In the genomic region with DNA sequence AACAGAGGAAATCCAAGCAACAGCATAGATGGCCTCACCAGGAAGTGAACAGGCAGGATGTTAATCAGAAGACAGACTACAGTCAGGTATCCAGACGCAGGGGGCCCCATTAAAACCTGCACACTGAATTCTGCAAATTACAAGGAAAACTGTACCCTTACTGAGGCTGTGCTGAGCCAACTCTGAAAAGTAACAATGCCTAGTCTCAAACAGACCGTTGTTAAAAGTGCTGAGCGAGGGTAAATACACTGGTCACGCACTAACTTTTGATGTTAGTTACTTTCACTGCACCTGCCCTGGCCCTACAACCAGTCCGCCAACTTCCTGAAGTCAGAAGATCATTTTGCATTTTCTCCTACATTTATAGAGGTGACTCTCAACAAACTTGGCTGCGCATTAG, we compare ENCODE assay signal across 8 cellular contexts. TPM values are rescaled to one million over a fixed set of nuclear protein-coding genes. Genes with fewer than 3 reads are reported as not detected.
A peak's percentile ranks its signal among the peaks of the same experiment; 100 is the strongest.
DNase-seq lines count a peak whose midpoint lies in the region; ATAC-seq and TF ChIP-seq lines count a peak whose summit lies in the region.

No MANE protein-coding gene starts in this region.

- H3K36me3 Mint-ChIP-seq in natural killer cell: peaks cover 7% of the 10 kb centered on the region

- H3K27ac Mint-ChIP-seq in natural killer cell: peak overlapping the region; percentile 91 to 99

- no peaks in the 10 kb centered on the region for H3K27me3 Mint-ChIP-seq in natural killer cell (ENCODE audit: low read depth in 2 of 2)

- no peaks in the 10 kb centered on the region for H3K9me3 Mint-ChIP-seq in natural killer cell

- peaks cover 39 to 42% of the 10 kb centered on the region in 2 donors for H3K4me1 Mint-ChIP-seq in natural killer cell

- peak overlapping the region; percentile 91 for H3K4me3 ChIP-seq in coronary artery

- H3K4me3 Mint-ChIP-seq in natural killer cell: peak overlapping the region; percentile 98

- DNase-seq in COLO668 (lab: John Stamatoyannopoulos, UW; ENCODE audit: unreplicated experiment): peak; percentile 4
- DNase-seq in LoVo (ENCODE audit: low spot score): peak; percentile 17
- DNase-seq in coronary artery (ENCODE audit: low spot score): no peak
- DNase-seq in natural killer cell: no peak
- no peak for DNase-seq in activated gamma-delta T cell (lab: John Stamatoyannopoulos, UW)
- no peak for DNase-seq in SW480 (ENCODE audit: low spot score)
- DNase-seq in hippocampal formation (lab: John Stamatoyannopoulos, UW): no peak

- no peak for ATAC-seq in natural killer cell
- no peak for ATAC-seq in HG02571 (IDR thresholded peaks at IDR 0.05; ENCODE audit: unreplicated experiment)

- TF ChIP-seq CTCF in coronary artery (IDR thresholded peaks at IDR 0.05) (no peak), natural killer cell (IDR thresholded peaks at IDR 0.05) (no peak)

- intact Hi-C loops in natural killer cell (cut with micrococcal nuclease): no loop called here

- no peak overlapping the region for H3K27ac ChIP-seq in coronary artery

RNA-seq across cellular contexts. Expression of a gene that starts 1.0 kb away (rescaled TPM):
- total RNA-seq in natural killer cell: 10 to 100 TPM; 17.9 to 25.8 (median 23.2) TPM

Comparison
In these comparisons a context has a peak if more than half of its experiments do, and no peak if none do; other contexts are left out.
1. DNase-seq: peak in COLO668 (single experiment) and LoVo (single experiment); none in coronary artery (single experiment), natural killer cell (single experiment), activated gamma-delta T cell (single experiment), SW480 (single experiment) and hippocampal formation (0 of 2).